In the genomic region with DNA sequence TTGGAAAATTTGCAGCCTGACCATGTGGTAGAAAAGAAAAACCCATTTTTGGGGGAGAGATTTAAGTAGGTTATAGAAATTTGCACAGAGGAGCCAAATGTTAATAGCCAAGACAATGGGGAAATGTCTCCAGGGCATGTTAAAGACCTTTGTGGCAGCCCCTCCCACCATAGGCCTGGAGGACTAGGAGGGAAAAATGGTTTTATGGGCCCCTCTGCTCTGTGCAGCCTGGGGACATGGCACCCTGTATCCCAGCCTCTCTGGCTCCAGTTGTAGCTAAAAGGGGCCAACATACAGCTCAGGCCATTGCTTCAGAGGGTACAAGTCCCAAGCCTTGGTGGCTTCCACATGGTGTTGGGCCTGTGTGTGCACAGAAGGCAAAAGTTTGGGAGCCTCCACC, we compare ENCODE assay signal across 35 cellular contexts.
"Had no signal": no experiment of that assay in that cellular context is flagged by ENCODE, and none has a peak within 500 bp of the region (broad histone marks: within the 10 kb centered on the region; RNA-seq: fewer than 3 reads in every experiment).

No MANE protein-coding gene starts in this region.

- DNase-seq: Karpas-422, Kasumi-1, MG63, MM.1S, MV-4-11, NCI-H1048, NCI-H1092, NCI-H1092 treated with DMSO at 0.1 percent for 48 hours, NCI-H1105, NCI-H1105 treated with DMSO at 0.1 percent for 48 hours, NCI-H1417, NCI-H1417 treated with DMSO at 0.1 percent for 48 hours, NCI-H1436, NCI-H1436 treated with DMSO at 0.1 percent for 48 hours, NCI-H146, NCI-H1694, NCI-H1694 treated with DMSO at 0.1 percent for 48 hours, NCI-H187, NCI-H187 treated with DMSO at 0.1 percent for 48 hours, NCI-H1930, NCI-H2029, NCI-H2029 treated with DMSO at 0.1 percent for 48 hours, NCI-H2081, NCI-H2081 treated with DMSO at 0.1 percent for 48 hours, NCI-H2107, NCI-H2171, NCI-H2171 treated with DMSO at 0.1 percent for 48 hours, NCI-H2227 treated with DMSO at 0.1 percent for 48 hours, NCI-H226, NCI-H345, NCI-H446, NCI-H446 treated with DMSO at 0.1 percent for 48 hours, NCI-H510A, NCI-H510A treated with DMSO at 0.1 percent for 48 hours, NCI-H524 had no signal

- H3K36me3 ChIP-seq: MG63 had no signal

- H3K4me3 ChIP-seq: MG63 had no signal
